In the genomic region with DNA sequence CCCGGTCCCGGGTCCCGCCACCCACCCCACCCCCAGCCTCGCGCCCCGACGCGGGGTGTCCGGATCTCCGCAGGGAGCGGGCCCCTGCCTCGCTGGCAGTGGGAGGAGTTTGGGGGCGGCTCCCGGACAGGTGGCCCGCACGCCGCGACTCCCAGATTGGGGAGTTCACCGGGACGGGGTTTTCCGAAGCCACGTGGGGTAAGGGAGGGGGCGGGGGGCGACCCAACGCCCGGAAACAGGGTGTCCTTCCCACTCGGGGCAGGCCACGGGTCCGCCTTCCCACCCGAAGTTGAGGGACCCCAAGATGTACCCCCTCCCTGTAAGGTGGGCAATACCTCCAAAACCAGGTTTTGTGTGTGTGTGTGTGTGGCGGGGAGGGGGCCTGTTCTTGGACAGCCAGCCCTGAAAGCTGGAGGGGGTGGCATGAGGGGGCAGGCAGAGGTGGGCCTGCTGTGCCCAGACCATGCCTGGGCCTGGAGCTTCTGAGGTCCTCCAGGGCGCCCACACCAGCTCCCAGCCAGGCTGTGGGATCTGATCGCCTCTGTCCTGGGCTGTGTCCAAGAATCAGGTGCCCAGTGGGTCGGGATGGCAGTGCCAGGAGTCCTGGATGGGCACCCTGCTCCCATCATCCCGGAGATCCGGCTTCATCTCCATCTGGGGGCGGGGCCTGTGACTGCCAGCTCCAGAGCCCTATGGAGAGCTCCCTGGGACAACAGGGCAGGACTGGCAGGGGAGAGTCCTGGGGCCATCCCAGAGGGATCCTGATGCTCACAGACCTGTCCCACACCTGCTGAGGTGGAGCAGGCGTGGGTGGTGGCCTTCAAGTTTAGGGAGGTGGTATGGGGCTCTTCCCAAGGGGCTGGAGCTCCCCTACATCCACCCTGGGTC, we compare ENCODE assay signal across 1 cellular context.
TF ChIP-seq lines count a peak whose summit lies in the region.

No MANE protein-coding gene starts in this region.

TF ChIP-seq in HEK293, 187 proteins besides CTCF, POLR2A, EP300 and RAD21 (continued from another document):
- TF ChIP-seq, protein P1, sequence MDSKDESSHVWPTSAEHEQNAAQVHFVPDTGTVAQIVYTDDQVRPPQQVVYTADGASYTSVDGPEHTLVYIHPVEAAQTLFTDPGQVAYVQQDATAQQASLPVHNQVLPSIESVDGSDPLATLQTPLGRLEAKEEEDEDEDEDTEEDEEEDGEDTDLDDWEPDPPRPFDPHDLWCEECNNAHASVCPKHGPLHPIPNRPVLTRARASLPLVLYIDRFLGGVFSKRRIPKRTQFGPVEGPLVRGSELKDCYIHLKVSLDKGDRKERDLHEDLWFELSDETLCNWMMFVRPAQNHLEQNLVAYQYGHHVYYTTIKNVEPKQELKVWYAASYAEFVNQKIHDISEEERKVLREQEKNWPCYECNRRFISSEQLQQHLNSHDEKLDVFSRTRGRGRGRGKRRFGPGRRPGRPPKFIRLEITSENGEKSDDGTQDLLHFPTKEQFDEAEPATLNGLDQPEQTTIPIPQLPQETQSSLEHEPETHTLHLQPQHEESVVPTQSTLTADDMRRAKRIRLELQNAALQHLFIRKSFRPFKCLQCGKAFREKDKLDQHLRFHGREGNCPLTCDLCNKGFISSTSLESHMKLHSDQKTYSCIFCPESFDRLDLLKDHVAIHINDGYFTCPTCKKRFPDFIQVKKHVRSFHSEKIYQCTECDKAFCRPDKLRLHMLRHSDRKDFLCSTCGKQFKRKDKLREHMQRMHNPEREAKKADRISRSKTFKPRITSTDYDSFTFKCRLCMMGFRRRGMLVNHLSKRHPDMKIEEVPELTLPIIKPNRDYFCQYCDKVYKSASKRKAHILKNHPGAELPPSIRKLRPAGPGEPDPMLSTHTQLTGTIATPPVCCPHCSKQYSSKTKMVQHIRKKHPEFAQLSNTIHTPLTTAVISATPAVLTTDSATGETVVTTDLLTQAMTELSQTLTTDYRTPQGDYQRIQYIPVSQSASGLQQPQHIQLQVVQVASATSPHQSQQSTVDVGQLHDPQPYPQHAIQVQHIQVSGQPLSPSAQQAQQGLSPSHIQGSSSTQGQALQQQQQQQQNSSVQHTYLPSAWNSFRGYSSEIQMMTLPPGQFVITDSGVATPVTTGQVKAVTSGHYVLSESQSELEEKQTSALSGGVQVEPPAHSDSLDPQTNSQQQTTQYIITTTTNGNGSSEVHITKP (tag by site-specific recombination; IDR thresholded peaks at IDR 0.05): no peak
- TF ChIP-seq SP2 (tag by site-specific recombination; IDR thresholded peaks at IDR 0.05) (peak; percentile 44), ZNF629 (tag by site-specific recombination; IDR thresholded peaks at IDR 0.05) (no peak), ZBTB17 (tag by site-specific recombination; IDR thresholded peaks at IDR 0.05) (peak; percentile 65; the same call in 1 of the 2 replicates), IKZF3 (tag by site-specific recombination; IDR thresholded peaks at IDR 0.05) (peak; percentile 92), ZNF600 (tag by site-specific recombination; IDR thresholded peaks at IDR 0.05) (peak; percentile 80), ZNF202 (tag by site-specific recombination; IDR thresholded peaks at IDR 0.05; ENCODE audit: borderline replicate concordance) (no peak), ZNF521 (tag by site-specific recombination; IDR thresholded peaks at IDR 0.05) (no peak), ZNF335 (tag by site-specific recombination; conservative IDR thresholded peaks at IDR 0.05) (peak; percentile 96), ZBTB48 (tag by site-specific recombination; IDR thresholded peaks at IDR 0.05) (peak; percentile 78)
- TF ChIP-seq, protein P2, sequence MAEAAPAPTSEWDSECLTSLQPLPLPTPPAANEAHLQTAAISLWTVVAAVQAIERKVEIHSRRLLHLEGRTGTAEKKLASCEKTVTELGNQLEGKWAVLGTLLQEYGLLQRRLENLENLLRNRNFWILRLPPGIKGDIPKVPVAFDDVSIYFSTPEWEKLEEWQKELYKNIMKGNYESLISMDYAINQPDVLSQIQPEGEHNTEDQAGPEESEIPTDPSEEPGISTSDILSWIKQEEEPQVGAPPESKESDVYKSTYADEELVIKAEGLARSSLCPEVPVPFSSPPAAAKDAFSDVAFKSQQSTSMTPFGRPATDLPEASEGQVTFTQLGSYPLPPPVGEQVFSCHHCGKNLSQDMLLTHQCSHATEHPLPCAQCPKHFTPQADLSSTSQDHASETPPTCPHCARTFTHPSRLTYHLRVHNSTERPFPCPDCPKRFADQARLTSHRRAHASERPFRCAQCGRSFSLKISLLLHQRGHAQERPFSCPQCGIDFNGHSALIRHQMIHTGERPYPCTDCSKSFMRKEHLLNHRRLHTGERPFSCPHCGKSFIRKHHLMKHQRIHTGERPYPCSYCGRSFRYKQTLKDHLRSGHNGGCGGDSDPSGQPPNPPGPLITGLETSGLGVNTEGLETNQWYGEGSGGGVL (tag by site-specific recombination; IDR thresholded peaks at IDR 0.05): peak; percentile 62
